ENCODE assay signal across 27 cellular contexts in genomic region chr13:106105153-106105552, GRCh38.
A peak's percentile ranks its signal among the peaks of the same experiment; 100 is the strongest.
DNase-seq lines count a peak whose midpoint lies in the region; ATAC-seq, FAIRE-seq and TF ChIP-seq lines count a peak whose summit lies in the region.
"Had no signal": no experiment of that assay in that cellular context is flagged by ENCODE, and none has a peak within 500 bp of the region (broad histone marks: within the 10 kb centered on the region; RNA-seq: fewer than 3 reads in every experiment).

No MANE protein-coding gene starts in this region.

- no peak overlapping the region for H3K27ac ChIP-seq in HEK293 (ENCODE audit: extremely low read depth, low read depth, low read length)
- H3K27ac ChIP-seq in SJSA1 = peak overlapping the region; percentile 90
- H3K27ac ChIP-seq: esophagus squamous epithelium, spleen, suprapubic skin had no signal

- no peaks in the 10 kb centered on the region for H3K27me3 ChIP-seq in SJSA1 (replicated peaks)
- H3K27me3 ChIP-seq: esophagus squamous epithelium, spleen, suprapubic skin had no signal

- H3K4me1 ChIP-seq in HEK293 (ENCODE audit: control insufficient read depth, insufficient read depth, low read length) = peaks cover 3% of the 10 kb centered on the region; the same call in 1 of the 2 replicates
- peaks cover 66% of the 10 kb centered on the region for H3K4me1 ChIP-seq in SJSA1 (replicated peaks)
- H3K4me1 ChIP-seq: spleen, suprapubic skin had no signal

- TF ChIP-seq CTCF in HEK293 (tag by site-specific recombination; IDR thresholded peaks at IDR 0.05) (no peak), foreskin fibroblast (IDR thresholded peaks at IDR 0.05; ENCODE audit: low read depth, low read length) (no peak)

- FAIRE-seq in frontal cortex (lab: Jason Lieb, UNC) = no peak
- FAIRE-seq: colon, GM12878, TTC549 had no signal

- POLR2A ChIA-PET in HEK293 (lab: Yijun Ruan, JAX) = no interaction called here

- H3K4me3 ChIP-seq in HEK293 (ENCODE audit: low read depth, low read length) = no peak overlapping the region
- H3K4me3 ChIP-seq in SJSA1 = no peak overlapping the region
- H3K4me3 ChIP-seq in foreskin fibroblast (ENCODE audit: low read depth in 1 of 2, low read length in 2 of 2) = no peak overlapping the region
- H3K4me3 ChIP-seq: esophagus squamous epithelium, GM12878, spleen, suprapubic skin had no signal

- no peak for ATAC-seq in HG02973 (IDR thresholded peaks at IDR 0.05; ENCODE audit: unreplicated experiment)
- ATAC-seq: activated CD8-positive, alpha-beta T cell treated with anti-CD3 and anti-CD28 coated beads, Interleukin-2, amount 10 ng/mL, durations not matched to agents 7 days and 5 days; activated naive CD8-positive, alpha-beta T cell treated with anti-CD3 and anti-CD28 coated beads, Interleukin-2, amount 50 U/mL, for 24 hours; GM12878; stimulated activated memory B cell treated with anti-CD40 and anti-IgM and Interleukin-4, amounts not matched to agents 10 μg/mL and 1 μg/mL and 100 μg/mL, for 72 hours had no signal

- DNase-seq in A172 (ENCODE audit: low spot score) = peak; percentile 69
- DNase-seq in SJSA1 (ENCODE audit: low read depth in 1 of 2, low spot score in 2 of 2) = no peak
- DNase-seq in foreskin fibroblast = peak; percentile 56 to 60
- no peak for DNase-seq in NCI-H748 (lab: John Stamatoyannopoulos, UW; ENCODE audit: unreplicated experiment)
- DNase-seq in frontal cortex (ENCODE audit: low spot score in 2 of 2) = no peak
- no peak for DNase-seq in amygdala (lab: John Stamatoyannopoulos, UW)
- DNase-seq: 8988T; activated CD4-positive, alpha-beta T cell treated with anti-CD3 and anti-CD28 coated beads for 1 hour; activated CD8-positive, alpha-beta T cell treated with anti-CD3 and anti-CD28 coated beads, Interleukin-2, amount 10 ng/mL, durations not matched to agents 7 days and 5 days; activated effector memory CD4-positive, alpha-beta T cell treated with anti-CD3 and anti-CD28 coated beads, Interleukin-2, amount 50 U/mL, for 16 hours; activated naive CD8-positive, alpha-beta T cell treated with anti-CD3 and anti-CD28 coated beads, Interleukin-2, amount 50 U/mL, for 24 hours; activated T-cell treated with anti-CD3 and anti-CD28 coated beads for 4 hours; effector CD8-positive, alpha-beta T cell; esophagus squamous epithelium; NCI-H1092 treated with DMSO at 0.1 percent for 48 hours; NCI-H1930; NCI-H774; Right ventricle myocardium superior; spleen; stimulated activated CD4-positive, alpha-beta T cell treated with anti-CD3 and anti-CD28 coated beads, Interleukin-2, amount 100 ng/mL, for 48 hours had no signal

- CTCF ChIA-PET in HEK293 (lab: Yijun Ruan, JAX) = no interaction called here

- H3K36me3 ChIP-seq in HEK293 (ENCODE audit: control insufficient read depth in 2 of 2, insufficient read depth in 1 of 2, low read length in 2 of 2) = no peaks in the 10 kb centered on the region
- no peaks in the 10 kb centered on the region for H3K36me3 ChIP-seq in SJSA1
- H3K36me3 ChIP-seq: esophagus squamous epithelium, spleen, suprapubic skin had no signal

- H3K9me3 ChIP-seq in HEK293 (ENCODE audit: control insufficient read depth, insufficient read depth, low read depth, low read length) = no peaks in the 10 kb centered on the region
- no peaks in the 10 kb centered on the region for H3K9me3 ChIP-seq in SJSA1 (replicated peaks)
- H3K9me3 ChIP-seq: esophagus squamous epithelium, spleen, suprapubic skin had no signal

TF ChIP-seq in HEK293, 187 proteins besides CTCF, POLR2A, EP300 and RAD21:
- TF ChIP-seq ZNF596 (tag by site-specific recombination; IDR thresholded peaks at IDR 0.05) (peak; percentile 83), ZNF600 (tag by site-specific recombination; IDR thresholded peaks at IDR 0.05) (0 out of 2 replicates have a peak, but pooled peaks have one; percentile 19), GLIS1 (tag by site-specific recombination; IDR thresholded peaks at IDR 0.05) (no peak), ZNF639 (tag by site-specific recombination; IDR thresholded peaks at IDR 0.05) (no peak)
- TF ChIP-seq, protein P1, sequence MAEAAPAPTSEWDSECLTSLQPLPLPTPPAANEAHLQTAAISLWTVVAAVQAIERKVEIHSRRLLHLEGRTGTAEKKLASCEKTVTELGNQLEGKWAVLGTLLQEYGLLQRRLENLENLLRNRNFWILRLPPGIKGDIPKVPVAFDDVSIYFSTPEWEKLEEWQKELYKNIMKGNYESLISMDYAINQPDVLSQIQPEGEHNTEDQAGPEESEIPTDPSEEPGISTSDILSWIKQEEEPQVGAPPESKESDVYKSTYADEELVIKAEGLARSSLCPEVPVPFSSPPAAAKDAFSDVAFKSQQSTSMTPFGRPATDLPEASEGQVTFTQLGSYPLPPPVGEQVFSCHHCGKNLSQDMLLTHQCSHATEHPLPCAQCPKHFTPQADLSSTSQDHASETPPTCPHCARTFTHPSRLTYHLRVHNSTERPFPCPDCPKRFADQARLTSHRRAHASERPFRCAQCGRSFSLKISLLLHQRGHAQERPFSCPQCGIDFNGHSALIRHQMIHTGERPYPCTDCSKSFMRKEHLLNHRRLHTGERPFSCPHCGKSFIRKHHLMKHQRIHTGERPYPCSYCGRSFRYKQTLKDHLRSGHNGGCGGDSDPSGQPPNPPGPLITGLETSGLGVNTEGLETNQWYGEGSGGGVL (tag by site-specific recombination; IDR thresholded peaks at IDR 0.05) = no peak
TF ChIP-seq in HEK293: peak in this region for 2.

Comparison
In these comparisons a context has a peak if more than half of its experiments do, and no peak if none do; other contexts are left out.
1. DNase-seq: peak in A172 (single experiment) and foreskin fibroblast (2 of 2); none in SJSA1 (0 of 2), NCI-H748 (single experiment), frontal cortex (0 of 2) and amygdala (0 of 56).